In genomic region chr3:194134757-194135515, GRCh38 we compare ENCODE assay signal across 1 cellular context.
TF ChIP-seq lines count a peak whose summit lies in the region.

No MANE protein-coding gene starts in this region.

TF ChIP-seq in H1, 55 proteins besides CTCF, POLR2A, EP300 and RAD21:
- no peak for TF ChIP-seq TAF7 (optimal IDR thresholded peaks at IDR 0.05; ENCODE audit: borderline replicate concordance, low read depth, low read length)
- TF ChIP-seq NANOG (IDR thresholded peaks at IDR 0.05; ENCODE audit: insufficient read depth, low read depth, low read length, poor library complexity, severe bottlenecking) = peak; percentile 12
- no peak for TF ChIP-seq CTBP2 (IDR thresholded peaks at IDR 0.05; ENCODE audit: borderline replicate concordance, insufficient read depth, insufficient read length, low read length)
- TF ChIP-seq SIN3A (conservative IDR thresholded peaks at IDR 0.05 in 1 of 2, IDR thresholded peaks at IDR 0.05 in 1 of 2; ENCODE audit: low read depth in 1 of 2, low read length in 2 of 2) = peak; percentile 66 to 77; a peak in 3 of 4 replicates
- TF ChIP-seq BCL11A (IDR thresholded peaks at IDR 0.05; ENCODE audit: low read depth in 2 of 2, low read length in 2 of 2) = no peak
- TF ChIP-seq USF2 (IDR thresholded peaks at IDR 0.05; ENCODE audit: low read length) = 0 out of 2 replicates have a peak, but pooled peaks have one; percentile 15
- peak; percentile 34; the same call in 1 of the 2 replicates for TF ChIP-seq TEAD4 (IDR thresholded peaks at IDR 0.05; ENCODE audit: low read depth, low read length)
- no peak for TF ChIP-seq ATF2 (IDR thresholded peaks at IDR 0.05; ENCODE audit: low read length)
- peak; percentile 89 for TF ChIP-seq E2F6 (IDR thresholded peaks at IDR 0.05)
- 0 out of 4 replicates have a peak, but pooled peaks of 1 of the 2 experiments have one; percentile 21 for TF ChIP-seq HDAC2 (IDR thresholded peaks at IDR 0.05; ENCODE audit: borderline replicate concordance in 1 of 2, low read depth in 2 of 2, low read length in 2 of 2)
- TF ChIP-seq ASH2L (IDR thresholded peaks at IDR 0.05; ENCODE audit: low read length) = peak; percentile 64
- TF ChIP-seq TCF12 (IDR thresholded peaks at IDR 0.05; ENCODE audit: low read depth, low read length) = peak; percentile 44; the same call in 1 of the 2 replicates
- no peak for TF ChIP-seq RXRA (IDR thresholded peaks at IDR 0.05; ENCODE audit: insufficient read depth, low read depth, low read length)
- TF ChIP-seq, protein P1, sequence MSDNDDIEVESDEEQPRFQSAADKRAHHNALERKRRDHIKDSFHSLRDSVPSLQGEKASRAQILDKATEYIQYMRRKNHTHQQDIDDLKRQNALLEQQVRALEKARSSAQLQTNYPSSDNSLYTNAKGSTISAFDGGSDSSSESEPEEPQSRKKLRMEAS (IDR thresholded peaks at IDR 0.05) = peak; percentile 96
- 0 out of 2 replicates have a peak, but pooled peaks have one; percentile 13 for TF ChIP-seq FOSL1 (IDR thresholded peaks at IDR 0.05; ENCODE audit: insufficient read depth, low read depth, low read length)
- TF ChIP-seq POLR2AphosphoS5 (IDR thresholded peaks at IDR 0.05; ENCODE audit: low read depth, low read length) = peak; percentile 15; the same call in 1 of the 2 replicates
- TF ChIP-seq KDM4A (IDR thresholded peaks at IDR 0.05; ENCODE audit: low read depth, low read length, severe bottlenecking) = peak; percentile 40
- no peak for TF ChIP-seq SP1 (IDR thresholded peaks at IDR 0.05; ENCODE audit: low read depth, low read length)
- TF ChIP-seq EZH2 (IDR thresholded peaks at IDR 0.05; ENCODE audit: low read depth, low read length, severe bottlenecking) = no peak
- no peak for TF ChIP-seq SUZ12 (IDR thresholded peaks at IDR 0.05; ENCODE audit: low read length)
TF ChIP-seq in H1: peak in this region for 12.
